Comparison of ENCODE assay signal across 1 cellular context in the genomic region with DNA sequence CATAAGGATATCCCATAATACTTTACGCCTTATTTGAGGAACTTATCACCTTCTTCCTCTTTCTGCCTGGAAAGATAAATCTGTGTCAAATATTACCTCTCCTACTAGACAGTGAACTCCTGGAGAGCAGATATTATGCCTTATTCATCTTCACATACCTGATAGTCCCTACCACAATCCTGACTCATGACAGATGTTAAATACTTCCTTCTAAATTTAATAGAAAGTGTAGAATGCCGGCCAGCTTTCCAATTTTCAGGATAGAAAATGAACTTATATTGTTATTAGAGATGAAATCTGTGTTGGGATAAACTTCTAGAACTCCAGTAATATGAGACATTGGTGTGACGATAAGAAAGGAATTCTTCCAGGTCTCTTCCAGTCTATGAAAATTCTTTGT.
TF ChIP-seq lines count a peak whose summit lies in the region.

No MANE protein-coding gene starts in this region.

TF ChIP-seq in SK-N-SH, 30 proteins besides CTCF, POLR2A, EP300 and RAD21 (continued from another document):
- TF ChIP-seq EZH2phosphoT487 (IDR thresholded peaks at IDR 0.05; ENCODE audit: borderline replicate concordance, low read depth), result no peak
- TF ChIP-seq GABPA (IDR thresholded peaks at IDR 0.05; ENCODE audit: low read depth), result no peak
- TF ChIP-seq, protein P1, sequence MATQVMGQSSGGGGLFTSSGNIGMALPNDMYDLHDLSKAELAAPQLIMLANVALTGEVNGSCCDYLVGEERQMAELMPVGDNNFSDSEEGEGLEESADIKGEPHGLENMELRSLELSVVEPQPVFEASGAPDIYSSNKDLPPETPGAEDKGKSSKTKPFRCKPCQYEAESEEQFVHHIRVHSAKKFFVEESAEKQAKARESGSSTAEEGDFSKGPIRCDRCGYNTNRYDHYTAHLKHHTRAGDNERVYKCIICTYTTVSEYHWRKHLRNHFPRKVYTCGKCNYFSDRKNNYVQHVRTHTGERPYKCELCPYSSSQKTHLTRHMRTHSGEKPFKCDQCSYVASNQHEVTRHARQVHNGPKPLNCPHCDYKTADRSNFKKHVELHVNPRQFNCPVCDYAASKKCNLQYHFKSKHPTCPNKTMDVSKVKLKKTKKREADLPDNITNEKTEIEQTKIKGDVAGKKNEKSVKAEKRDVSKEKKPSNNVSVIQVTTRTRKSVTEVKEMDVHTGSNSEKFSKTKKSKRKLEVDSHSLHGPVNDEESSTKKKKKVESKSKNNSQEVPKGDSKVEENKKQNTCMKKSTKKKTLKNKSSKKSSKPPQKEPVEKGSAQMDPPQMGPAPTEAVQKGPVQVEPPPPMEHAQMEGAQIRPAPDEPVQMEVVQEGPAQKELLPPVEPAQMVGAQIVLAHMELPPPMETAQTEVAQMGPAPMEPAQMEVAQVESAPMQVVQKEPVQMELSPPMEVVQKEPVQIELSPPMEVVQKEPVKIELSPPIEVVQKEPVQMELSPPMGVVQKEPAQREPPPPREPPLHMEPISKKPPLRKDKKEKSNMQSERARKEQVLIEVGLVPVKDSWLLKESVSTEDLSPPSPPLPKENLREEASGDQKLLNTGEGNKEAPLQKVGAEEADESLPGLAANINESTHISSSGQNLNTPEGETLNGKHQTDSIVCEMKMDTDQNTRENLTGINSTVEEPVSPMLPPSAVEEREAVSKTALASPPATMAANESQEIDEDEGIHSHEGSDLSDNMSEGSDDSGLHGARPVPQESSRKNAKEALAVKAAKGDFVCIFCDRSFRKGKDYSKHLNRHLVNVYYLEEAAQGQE (IDR thresholded peaks at IDR 0.05; ENCODE audit: low read depth, low read length), result no peak
- TF ChIP-seq USF2 (IDR thresholded peaks at IDR 0.05; ENCODE audit: borderline replicate concordance, low read depth, low read length), result no peak
